ENCODE assay signal across 1 cellular context in genomic region chr9:13603916-13604315, GRCh38.
TF ChIP-seq lines count a peak whose summit lies in the region.

No MANE protein-coding gene starts in this region.

TF ChIP-seq in GM23338, 12 proteins besides CTCF, POLR2A, EP300 and RAD21 (continued from another document):
- TF ChIP-seq, protein P1, sequence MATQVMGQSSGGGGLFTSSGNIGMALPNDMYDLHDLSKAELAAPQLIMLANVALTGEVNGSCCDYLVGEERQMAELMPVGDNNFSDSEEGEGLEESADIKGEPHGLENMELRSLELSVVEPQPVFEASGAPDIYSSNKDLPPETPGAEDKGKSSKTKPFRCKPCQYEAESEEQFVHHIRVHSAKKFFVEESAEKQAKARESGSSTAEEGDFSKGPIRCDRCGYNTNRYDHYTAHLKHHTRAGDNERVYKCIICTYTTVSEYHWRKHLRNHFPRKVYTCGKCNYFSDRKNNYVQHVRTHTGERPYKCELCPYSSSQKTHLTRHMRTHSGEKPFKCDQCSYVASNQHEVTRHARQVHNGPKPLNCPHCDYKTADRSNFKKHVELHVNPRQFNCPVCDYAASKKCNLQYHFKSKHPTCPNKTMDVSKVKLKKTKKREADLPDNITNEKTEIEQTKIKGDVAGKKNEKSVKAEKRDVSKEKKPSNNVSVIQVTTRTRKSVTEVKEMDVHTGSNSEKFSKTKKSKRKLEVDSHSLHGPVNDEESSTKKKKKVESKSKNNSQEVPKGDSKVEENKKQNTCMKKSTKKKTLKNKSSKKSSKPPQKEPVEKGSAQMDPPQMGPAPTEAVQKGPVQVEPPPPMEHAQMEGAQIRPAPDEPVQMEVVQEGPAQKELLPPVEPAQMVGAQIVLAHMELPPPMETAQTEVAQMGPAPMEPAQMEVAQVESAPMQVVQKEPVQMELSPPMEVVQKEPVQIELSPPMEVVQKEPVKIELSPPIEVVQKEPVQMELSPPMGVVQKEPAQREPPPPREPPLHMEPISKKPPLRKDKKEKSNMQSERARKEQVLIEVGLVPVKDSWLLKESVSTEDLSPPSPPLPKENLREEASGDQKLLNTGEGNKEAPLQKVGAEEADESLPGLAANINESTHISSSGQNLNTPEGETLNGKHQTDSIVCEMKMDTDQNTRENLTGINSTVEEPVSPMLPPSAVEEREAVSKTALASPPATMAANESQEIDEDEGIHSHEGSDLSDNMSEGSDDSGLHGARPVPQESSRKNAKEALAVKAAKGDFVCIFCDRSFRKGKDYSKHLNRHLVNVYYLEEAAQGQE (IDR thresholded peaks at IDR 0.05; ENCODE audit: unreplicated experiment), result no peak
- TF ChIP-seq, protein P2, sequence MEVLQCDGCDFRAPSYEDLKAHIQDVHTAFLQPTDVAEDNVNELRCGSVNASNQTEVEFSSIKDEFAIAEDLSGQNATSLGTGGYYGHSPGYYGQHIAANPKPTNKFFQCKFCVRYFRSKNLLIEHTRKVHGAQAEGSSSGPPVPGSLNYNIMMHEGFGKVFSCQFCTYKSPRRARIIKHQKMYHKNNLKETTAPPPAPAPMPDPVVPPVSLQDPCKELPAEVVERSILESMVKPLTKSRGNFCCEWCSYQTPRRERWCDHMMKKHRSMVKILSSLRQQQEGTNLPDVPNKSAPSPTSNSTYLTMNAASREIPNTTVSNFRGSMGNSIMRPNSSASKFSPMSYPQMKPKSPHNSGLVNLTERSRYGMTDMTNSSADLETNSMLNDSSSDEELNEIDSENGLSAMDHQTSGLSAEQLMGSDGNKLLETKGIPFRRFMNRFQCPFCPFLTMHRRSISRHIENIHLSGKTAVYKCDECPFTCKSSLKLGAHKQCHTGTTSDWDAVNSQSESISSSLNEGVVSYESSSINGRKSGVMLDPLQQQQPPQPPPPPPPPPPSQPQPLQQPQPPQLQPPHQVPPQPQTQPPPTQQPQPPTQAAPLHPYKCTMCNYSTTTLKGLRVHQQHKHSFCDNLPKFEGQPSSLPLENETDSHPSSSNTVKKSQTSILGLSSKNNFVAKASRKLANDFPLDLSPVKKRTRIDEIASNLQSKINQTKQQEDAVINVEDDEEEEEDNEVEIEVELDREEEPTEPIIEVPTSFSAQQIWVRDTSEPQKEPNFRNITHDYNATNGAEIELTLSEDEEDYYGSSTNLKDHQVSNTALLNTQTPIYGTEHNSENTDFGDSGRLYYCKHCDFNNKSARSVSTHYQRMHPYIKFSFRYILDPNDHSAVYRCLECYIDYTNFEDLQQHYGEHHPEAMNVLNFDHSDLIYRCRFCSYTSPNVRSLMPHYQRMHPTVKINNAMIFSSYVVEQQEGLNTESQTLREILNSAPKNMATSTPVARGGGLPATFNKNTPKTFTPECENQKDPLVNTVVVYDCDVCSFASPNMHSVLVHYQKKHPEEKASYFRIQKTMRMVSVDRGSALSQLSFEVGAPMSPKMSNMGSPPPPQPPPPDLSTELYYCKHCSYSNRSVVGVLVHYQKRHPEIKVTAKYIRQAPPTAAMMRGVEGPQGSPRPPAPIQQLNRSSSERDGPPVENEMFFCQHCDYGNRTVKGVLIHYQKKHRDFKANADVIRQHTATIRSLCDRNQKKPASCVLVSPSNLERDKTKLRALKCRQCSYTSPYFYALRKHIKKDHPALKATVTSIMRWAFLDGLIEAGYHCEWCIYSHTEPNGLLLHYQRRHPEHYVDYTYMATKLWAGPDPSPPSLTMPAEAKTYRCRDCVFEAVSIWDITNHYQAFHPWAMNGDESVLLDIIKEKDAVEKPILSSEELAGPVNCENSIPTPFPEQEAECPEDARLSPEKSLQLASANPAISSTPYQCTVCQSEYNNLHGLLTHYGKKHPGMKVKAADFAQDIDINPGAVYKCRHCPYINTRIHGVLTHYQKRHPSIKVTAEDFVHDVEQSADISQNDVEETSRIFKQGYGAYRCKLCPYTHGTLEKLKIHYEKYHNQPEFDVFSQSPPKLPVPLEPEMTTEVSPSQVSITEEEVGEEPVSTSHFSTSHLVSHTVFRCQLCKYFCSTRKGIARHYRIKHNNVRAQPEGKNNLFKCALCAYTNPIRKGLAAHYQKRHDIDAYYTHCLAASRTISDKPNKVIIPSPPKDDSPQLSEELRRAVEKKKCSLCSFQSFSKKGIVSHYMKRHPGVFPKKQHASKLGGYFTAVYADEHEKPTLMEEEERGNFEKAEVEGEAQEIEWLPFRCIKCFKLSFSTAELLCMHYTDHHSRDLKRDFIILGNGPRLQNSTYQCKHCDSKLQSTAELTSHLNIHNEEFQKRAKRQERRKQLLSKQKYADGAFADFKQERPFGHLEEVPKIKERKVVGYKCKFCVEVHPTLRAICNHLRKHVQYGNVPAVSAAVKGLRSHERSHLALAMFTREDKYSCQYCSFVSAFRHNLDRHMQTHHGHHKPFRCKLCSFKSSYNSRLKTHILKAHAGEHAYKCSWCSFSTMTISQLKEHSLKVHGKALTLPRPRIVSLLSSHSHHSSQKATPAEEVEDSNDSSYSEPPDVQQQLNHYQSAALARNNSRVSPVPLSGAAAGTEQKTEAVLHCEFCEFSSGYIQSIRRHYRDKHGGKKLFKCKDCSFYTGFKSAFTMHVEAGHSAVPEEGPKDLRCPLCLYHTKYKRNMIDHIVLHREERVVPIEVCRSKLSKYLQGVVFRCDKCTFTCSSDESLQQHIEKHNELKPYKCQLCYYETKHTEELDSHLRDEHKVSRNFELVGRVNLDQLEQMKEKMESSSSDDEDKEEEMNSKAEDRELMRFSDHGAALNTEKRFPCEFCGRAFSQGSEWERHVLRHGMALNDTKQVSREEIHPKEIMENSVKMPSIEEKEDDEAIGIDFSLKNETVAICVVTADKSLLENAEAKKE (CRISPR knock-in tag; IDR thresholded peaks at IDR 0.05), result no peak
- TF ChIP-seq ZNF114 (CRISPR knock-in tag; IDR thresholded peaks at IDR 0.05), result no peak
- no peak for TF ChIP-seq STAT1 (IDR thresholded peaks at IDR 0.05; ENCODE audit: unreplicated experiment)
- no peak for TF ChIP-seq EZH2 (IDR thresholded peaks at IDR 0.05; ENCODE audit: low read depth, unreplicated experiment)
- TF ChIP-seq NANOG (IDR thresholded peaks at IDR 0.05; ENCODE audit: borderline replicate concordance), result no peak
- no peak for TF ChIP-seq EZH2phosphoT487 (IDR thresholded peaks at IDR 0.05; ENCODE audit: unreplicated experiment)
- no peak for TF ChIP-seq CREB1 (CRISPR knock-in tag; IDR thresholded peaks at IDR 0.05; ENCODE audit: low read depth)
TF ChIP-seq in GM23338: peak in this region for 0.
